In genomic region chr5:170896779-170897178, GRCh38 we compare ENCODE assay signal across 10 cellular contexts. TPM values are rescaled to one million over a fixed set of nuclear protein-coding genes. Genes with fewer than 3 reads are reported as not detected.
DNase-seq lines count a peak whose midpoint lies in the region; ATAC-seq, FAIRE-seq and TF ChIP-seq lines count a peak whose summit lies in the region.
"Had no signal": no experiment of that assay in that cellular context is flagged by ENCODE, and none has a peak within 500 bp of the region (broad histone marks: within the 10 kb centered on the region; RNA-seq: fewer than 3 reads in every experiment).

No MANE protein-coding gene starts in this region.

- no peaks in the 10 kb centered on the region for H3K36me3 ChIP-seq in pancreas
- no peaks in the 10 kb centered on the region for H3K36me3 ChIP-seq in ovary

- intact Hi-C loops in pancreas (cut with DNase I) (no loop called here), ovary (cut with DNase I) (no loop called here)

- 62 to 73% methylated on average over 9 of the region's 9 CpGs for WGBS in pancreas, 2 donors
- WGBS in ovary, 3 donors, result 53 to 61% (median 57%) methylated on average over 9 of the region's 9 CpGs

- H3K4me1 ChIP-seq in pancreas (no peaks in the 10 kb centered on the region), ovary (ENCODE audit: insufficient read depth) (no peaks in the 10 kb centered on the region)

- POLR2A ChIA-PET in GM10248 (lab: Yijun Ruan, JAX), result no interaction called here

- CTCF ChIA-PET in GM10248 (lab: Yijun Ruan, JAX), result no interaction called here

- TF ChIP-seq CTCF in GM10248 (IDR thresholded peaks at IDR 0.05; ENCODE audit: control extremely low read depth, extremely low read depth, low read depth, missing control alignments) (peak; percentile 25), epithelial cell of proximal tubule (conservative IDR thresholded peaks at IDR 0.05; ENCODE audit: low read depth, low read length) (peak; percentile 47), pancreas (IDR thresholded peaks at IDR 0.05) (peak in 2 of 4 donors; percentile 13 to 20), ovary (IDR thresholded peaks at IDR 0.05) (no peak)

- H3K9me3 ChIP-seq in pancreas (no peaks in the 10 kb centered on the region), ovary (no peaks in the 10 kb centered on the region)

- DNase-seq in GM10248 (ENCODE audit: extremely low spot score) (peak; percentile 18), NAMALWA (ENCODE audit: low spot score) (peak; percentile 8), epithelial cell of proximal tubule (ENCODE audit: low read depth) (no peak), pancreas (peak in 5 of 6 donors; percentile 14 to 65 (median 16)), ovary (no peak)
- DNase-seq in stimulated activated naive CD8-positive, alpha-beta T cell treated with anti-CD3 and anti-CD28 coated beads, Interleukin-15, Interleukin-2, amounts not matched to agents 100 U/mL and 50 U/mL, for 24 hours, result no peak
- DNase-seq: activated CD8-positive, alpha-beta T cell treated with anti-CD3 and anti-CD28 coated beads for 36 hours; NCI-H526 treated with DMSO at 0.1 percent for 48 hours had no signal

- no peak overlapping the region for H3K4me3 ChIP-seq in epithelial cell of proximal tubule (ENCODE audit: low read depth, low read length)
- H3K4me3 ChIP-seq in pancreas, result no peak overlapping the region
- H3K4me3 ChIP-seq in ovary, result no peak overlapping the region

- TF ChIP-seq POLR2A in ovary (IDR thresholded peaks at IDR 0.05), result no peak

- peak in 3 of 4 donors; percentile 67 to 85 (median 78) for ATAC-seq in pancreas
- ATAC-seq in HG03442 (IDR thresholded peaks at IDR 0.05; ENCODE audit: unreplicated experiment), result no peak
- ATAC-seq in GM18909 (IDR thresholded peaks at IDR 0.05; ENCODE audit: poor library complexity, unreplicated experiment), result no peak
- no peak for ATAC-seq in stimulated activated naive CD8-positive, alpha-beta T cell treated with anti-CD3 and anti-CD28 coated beads, Interleukin-15, Interleukin-2, amounts not matched to agents 100 U/mL and 50 U/mL, for 24 hours
- ATAC-seq: activated CD8-positive, alpha-beta T cell treated with anti-CD3 and anti-CD28 coated beads for 36 hours had no signal

- no peak for TF ChIP-seq EP300 in ovary (IDR thresholded peaks at IDR 0.05)

- H3K27ac ChIP-seq in pancreas (no peak overlapping the region), ovary (no peak overlapping the region)

- no peak for FAIRE-seq in pancreas (lab: Jason Lieb, UNC)

- no peaks in the 10 kb centered on the region for H3K27me3 ChIP-seq in pancreas
- H3K27me3 ChIP-seq in ovary, result no peaks in the 10 kb centered on the region

RNA-seq across cellular contexts. Expression of gene RANBP17, which starts 35.0 kb away (rescaled TPM):
- total RNA-seq in epithelial cell of proximal tubule (3.3 and 15.0 TPM in 2 replicates), pancreas (10 to 100 TPM in 3 of 6 donors, 1 to 10 TPM in 3; 5.8 to 11.3 (median 9.8) TPM), ovary (10 to 100 TPM in 3 of 7 donors, 1 to 10 TPM in 4; 7.3 to 16.1 (median 8.5) TPM)
- polyA plus RNA-seq in pancreas (1 to 10 TPM; 3.5 to 4.6 TPM), ovary (1 to 10 TPM; 1.3 to 4.6 TPM)
- total RNA-seq: activated CD8-positive, alpha-beta T cell treated with anti-CD3 and anti-CD28 coated beads for 36 hours had no signal

Comparison
In these comparisons a context has a peak if more than half of its experiments do, and no peak if none do; other contexts are left out.
1. DNase-seq: peak in GM10248 (single experiment), NAMALWA (single experiment) and pancreas (5 of 6); none in epithelial cell of proximal tubule (single experiment), stimulated activated naive CD8-positive, alpha-beta T cell treated with anti-CD3 and anti-CD28 coated beads, Interleukin-15, Interleukin-2, amounts not matched to agents 100 U/mL and 50 U/mL, for 24 hours (single experiment) and ovary (0 of 5).
2. CTCF ChIP-seq: peak in GM10248 (single experiment) and epithelial cell of proximal tubule (single experiment); none in ovary (0 of 3).
3. ATAC-seq: peak in pancreas (3 of 4); none in HG03442 (single experiment), GM18909 (single experiment) and stimulated activated naive CD8-positive, alpha-beta T cell treated with anti-CD3 and anti-CD28 coated beads, Interleukin-15, Interleukin-2, amounts not matched to agents 100 U/mL and 50 U/mL, for 24 hours (single experiment).